Comparison of ENCODE assay signal across 9 cellular contexts in the genomic region with DNA sequence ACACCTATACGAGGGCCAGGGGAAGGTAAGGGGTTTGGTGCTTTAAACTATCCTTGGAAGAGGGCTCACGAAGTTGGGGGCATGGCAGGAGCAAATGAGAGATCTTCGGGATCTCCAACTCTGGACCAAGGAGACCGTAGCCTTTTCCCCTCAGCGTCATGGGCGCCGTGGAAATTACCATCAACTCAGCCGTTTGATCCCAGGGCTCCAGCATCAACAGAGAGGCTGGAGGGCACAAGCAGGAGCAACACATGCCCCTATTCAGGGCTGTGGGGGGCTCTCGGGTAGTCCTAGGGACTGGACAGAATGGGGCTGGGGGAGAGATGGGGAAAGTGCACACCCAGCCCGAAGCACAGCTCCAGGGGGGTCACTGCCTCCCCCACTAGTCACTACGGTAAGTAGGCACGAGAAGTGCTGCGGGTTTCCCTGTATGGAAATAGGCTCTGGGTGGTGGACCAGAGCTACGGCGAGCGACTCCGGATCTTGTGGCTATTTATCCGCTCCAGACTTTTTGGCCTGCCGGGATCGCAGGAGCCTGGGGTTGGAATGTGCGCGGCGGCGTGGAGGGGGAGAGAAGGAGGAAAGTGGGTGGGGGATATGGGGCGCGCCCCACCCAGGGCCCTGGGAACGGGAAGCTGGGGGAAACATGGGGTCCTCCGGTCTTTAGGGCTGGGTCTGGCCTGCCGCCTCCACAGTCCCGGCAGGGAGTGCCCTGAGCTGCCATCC. TPM values are rescaled to one million over a fixed set of nuclear protein-coding genes. Genes with fewer than 3 reads are reported as not detected.
DNase-seq lines count a peak whose midpoint lies in the region; ATAC-seq, FAIRE-seq and TF ChIP-seq lines count a peak whose summit lies in the region.
"Had no signal": no experiment of that assay in that cellular context is flagged by ENCODE, and none has a peak within 500 bp of the region (broad histone marks: within the 10 kb centered on the region; RNA-seq: fewer than 3 reads in every experiment).

No MANE protein-coding gene starts in this region.

- H3K9me3 ChIP-seq in astrocyte (ENCODE audit: insufficient read depth, low read depth, low read length) (no peaks in the 10 kb centered on the region), right atrium auricular region (no peaks in the 10 kb centered on the region)

- no peak for TF ChIP-seq CTCF in astrocyte (IDR thresholded peaks at IDR 0.05; ENCODE audit: insufficient read depth, low read depth, low read length)
- TF ChIP-seq CTCF in right atrium auricular region (IDR thresholded peaks at IDR 0.05): peak in 1 of 2 donors; percentile 6

- H3K4me1 ChIP-seq in astrocyte (ENCODE audit: insufficient read depth, low read length) (peaks cover 22% of the 10 kb centered on the region), right atrium auricular region (peaks cover 0 to 31% of the 10 kb centered on the region in 2 donors)

- H3K36me3 Mint-ChIP-seq in astrocyte (ENCODE audit: low read depth, unreplicated experiment): peaks cover 13% of the 10 kb centered on the region

- H3K4me3 ChIP-seq in astrocyte (ENCODE audit: insufficient read depth, low read depth, low read length) (peak overlapping the region; percentile 97), right atrium auricular region (peak overlapping the region; percentile 67 to 78)

- H3K4me1 Mint-ChIP-seq in astrocyte (ENCODE audit: low read depth, unreplicated experiment): peaks cover 10% of the 10 kb centered on the region

- DNase-seq in DMS79 (lab: John Stamatoyannopoulos, UW): peak; percentile 17
- DNase-seq in NCI-H146 (lab: John Stamatoyannopoulos, UW): peak; percentile 73
- DNase-seq in astrocyte (ENCODE audit: low read depth): peak; percentile 90
- DNase-seq in right atrium auricular region (ENCODE audit: low spot score): peak; percentile 89
- peak; percentile 59 for DNase-seq in pons (ENCODE audit: low spot score)
- DNase-seq in central memory CD4-positive, alpha-beta T cell: no peak
- DNase-seq in GM19239 (ENCODE audit: insufficient read length, low spot score): no peak

- H3K9me3 Mint-ChIP-seq in astrocyte (ENCODE audit: unreplicated experiment): no peaks in the 10 kb centered on the region

- H3K27me3 ChIP-seq in astrocyte (ENCODE audit: insufficient read depth, low read length) (no peaks in the 10 kb centered on the region), right atrium auricular region (no peaks in the 10 kb centered on the region)

- ATAC-seq in HG02642 (IDR thresholded peaks at IDR 0.05; ENCODE audit: poor library complexity, unreplicated experiment): no peak

- peak overlapping the region; percentile 90 for H3K4me3 Mint-ChIP-seq in astrocyte (ENCODE audit: unreplicated experiment)

- FAIRE-seq in astrocyte (lab: Jason Lieb, UNC): no peak
- no peak for FAIRE-seq in GM19239 (lab: Jason Lieb, UNC)
- FAIRE-seq: TTC549 had no signal

- peaks cover 37% of the 10 kb centered on the region for H4K20me1 ChIP-seq in astrocyte (ENCODE audit: insufficient read depth, low read length)

- H3K27ac ChIP-seq in astrocyte (ENCODE audit: low read depth, low read length) (peak overlapping the region; percentile 81), right atrium auricular region (peak overlapping the region; percentile 90 to 92)

- no peaks in the 10 kb centered on the region for H3K27me3 Mint-ChIP-seq in astrocyte (ENCODE audit: low read depth, unreplicated experiment)

- H3K36me3 ChIP-seq in astrocyte (ENCODE audit: insufficient read depth, low read length): peaks cover 7% of the 10 kb centered on the region
- H3K36me3 ChIP-seq in right atrium auricular region: peaks cover 33% of the 10 kb centered on the region

- peak overlapping the region; percentile 99 for H3K4me2 ChIP-seq in astrocyte (ENCODE audit: low read length)

- peak overlapping the region; percentile 83 for H3K27ac Mint-ChIP-seq in astrocyte (ENCODE audit: unreplicated experiment)

- peak overlapping the region; percentile 95 for H2AFZ ChIP-seq in astrocyte (ENCODE audit: low read depth, low read length)

- peaks cover 45% of the 10 kb centered on the region for H3K79me2 ChIP-seq in astrocyte (ENCODE audit: insufficient read depth, low read length)

- peak overlapping the region; percentile 97 for H3K9ac ChIP-seq in astrocyte (ENCODE audit: low read length)

RNA-seq across cellular contexts. Expression of a gene that starts 0.5 kb away (rescaled TPM):
- total RNA-seq in astrocyte: 344 and 391 TPM in 2 replicates
- 1,000 to 10,000 TPM; 1,056 to 1,180 TPM for total RNA-seq in right atrium auricular region

RNA-seq across cellular contexts. Expression of a gene that starts 12.8 kb away (rescaled TPM):
- total RNA-seq in astrocyte (28.7 and 31.7 TPM in 2 replicates), right atrium auricular region (10 to 100 TPM; 49.3 to 58.7 TPM)

RNA-seq across cellular contexts. Expression of a gene that starts 28.8 kb away (rescaled TPM):
- total RNA-seq in astrocyte (189 and 231 TPM in 2 replicates), right atrium auricular region (100 to 1,000 TPM; 118 to 138 TPM)

RNA-seq across cellular contexts. Expression of a gene that starts 32.7 kb away (rescaled TPM):
- total RNA-seq in astrocyte: 18.5 and 20.5 TPM in 2 replicates
- 10 to 100 TPM; 16.7 to 25.2 TPM for total RNA-seq in right atrium auricular region

RNA-seq across cellular contexts. Expression of a gene that starts 38.0 kb away (rescaled TPM):
- total RNA-seq in astrocyte: 30.2 and 31.6 TPM in 2 replicates
- 10 to 100 TPM; 51.2 to 80.9 TPM for total RNA-seq in right atrium auricular region

Comparison
In these comparisons a context has a peak if more than half of its experiments do, and no peak if none do; other contexts are left out.
1. DNase-seq: peak in DMS79 (single experiment), NCI-H146 (single experiment), astrocyte (single experiment), right atrium auricular region (single experiment) and pons (single experiment); none in central memory CD4-positive, alpha-beta T cell (single experiment) and GM19239 (single experiment).